ENCODE assay signal across 22 cellular contexts in the genomic region with DNA sequence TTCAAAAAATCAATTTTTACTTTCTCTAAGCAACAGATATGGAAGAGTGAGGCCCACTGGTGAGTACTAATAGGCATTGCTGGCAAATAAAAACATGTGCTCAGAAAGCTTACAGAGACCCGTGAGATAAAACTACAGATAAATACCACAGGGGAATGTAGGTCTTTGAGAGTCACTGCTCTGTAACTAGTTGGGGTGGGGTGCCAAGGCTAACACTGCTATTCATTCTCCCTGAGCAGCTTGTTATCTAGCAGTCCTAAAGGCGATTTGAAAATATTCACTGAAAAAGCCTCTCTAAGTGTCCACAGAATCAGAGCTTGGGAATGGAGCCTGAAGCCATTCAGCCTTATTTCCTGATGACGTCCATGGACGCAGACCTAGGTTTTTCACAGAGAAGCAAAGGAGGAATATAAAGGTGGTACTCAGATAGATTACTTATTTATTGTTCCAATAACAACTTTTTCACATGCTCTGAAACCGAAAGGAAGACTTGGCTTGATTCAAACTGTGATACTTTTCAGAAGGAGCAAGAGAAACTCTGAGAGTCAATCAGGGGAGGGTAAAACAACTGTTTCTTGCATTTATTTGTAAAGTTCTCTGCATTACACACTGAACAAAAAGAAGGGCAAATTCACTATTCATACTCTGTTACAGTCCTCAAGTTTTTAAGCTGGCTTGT.
DNase-seq lines count a peak whose midpoint lies in the region; ATAC-seq, FAIRE-seq and TF ChIP-seq lines count a peak whose summit lies in the region.
"Had no signal": no experiment of that assay in that cellular context is flagged by ENCODE, and none has a peak within 500 bp of the region (broad histone marks: within the 10 kb centered on the region; RNA-seq: fewer than 3 reads in every experiment).

No MANE protein-coding gene starts in this region.

- no peaks in the 10 kb centered on the region for H3K9me1 ChIP-seq in endothelial cell of umbilical vein (replicated peaks; ENCODE audit: control insufficient read depth, extremely low read depth, insufficient read depth, low read length)

- TF ChIP-seq CTCF in OCI-LY3 (IDR thresholded peaks at IDR 0.05; ENCODE audit: low read depth, low read length) (no peak), endothelial cell of umbilical vein (IDR thresholded peaks at IDR 0.05; ENCODE audit: extremely low read depth in 1 of 2, insufficient read depth in 1 of 2, low read depth in 1 of 2, low read length in 2 of 2) (no peak), upper lobe of right lung (IDR thresholded peaks at IDR 0.05) (no peak)

- H3K4me2 ChIP-seq in OCI-LY3 (ENCODE audit: low read length), result peak overlapping the region; percentile 45
- H3K4me2 ChIP-seq in endothelial cell of umbilical vein (ENCODE audit: insufficient read depth, low read length), result no peak overlapping the region
- H3K4me2 ChIP-seq: A549; BLaER1 treated with 17β-estradiol and CSF1 and Interleukin-3, amounts not matched to agents 10 nM and 100 nM had no signal

- CTCF ChIA-PET in endothelial cell of umbilical vein (lab: Charles Lee), result interaction anchor here (1.0 to 2.0 kb wide), 4 partner anchors 12 to 484 kb away, joined by 3 to 5 read pairs (median 5); no protein-coding TSS in a partner anchor

- H3K4me3 ChIP-seq in OCI-LY3 (ENCODE audit: low read length), result no peak overlapping the region
- H3K4me3 ChIP-seq in endothelial cell of umbilical vein (replicated peaks in 1 of 3; ENCODE audit: insufficient read depth in 1 of 3, low read depth in 1 of 3, low read length in 3 of 3), result no peak overlapping the region
- no peak overlapping the region for H3K4me3 ChIP-seq in upper lobe of right lung
- H3K4me3 ChIP-seq: A549; BLaER1 treated with 17β-estradiol and CSF1 and Interleukin-3, amounts not matched to agents 10 nM and 100 nM; SJCRH30 had no signal

- H3K27me3 ChIP-seq in OCI-LY3 (ENCODE audit: low read depth, low read length), result no peaks in the 10 kb centered on the region
- H3K27me3 ChIP-seq in endothelial cell of umbilical vein (ENCODE audit: control insufficient read depth in 2 of 2, insufficient read depth in 2 of 2, low read length in 2 of 2), result no peaks in the 10 kb centered on the region
- no peaks in the 10 kb centered on the region for H3K27me3 ChIP-seq in upper lobe of right lung
- H3K27me3 ChIP-seq: BLaER1 treated with 17β-estradiol and CSF1 and Interleukin-3, amounts not matched to agents 10 nM and 100 nM; SJCRH30 had no signal

- no peaks in the 10 kb centered on the region for H3K79me2 ChIP-seq in OCI-LY3 (ENCODE audit: low read length)
- H3K79me2 ChIP-seq in endothelial cell of umbilical vein (ENCODE audit: control insufficient read depth, insufficient read depth, low read length), result no peaks in the 10 kb centered on the region

- H3K9me3 ChIP-seq in OCI-LY3 (ENCODE audit: insufficient read depth, low read length) (no peaks in the 10 kb centered on the region), endothelial cell of umbilical vein (replicated peaks; ENCODE audit: control insufficient read depth, insufficient read depth, low read length) (no peaks in the 10 kb centered on the region), upper lobe of right lung (no peaks in the 10 kb centered on the region)
- H3K9me3 ChIP-seq: A549; BLaER1 treated with 17β-estradiol and CSF1 and Interleukin-3, amounts not matched to agents 10 nM and 100 nM; SJCRH30 had no signal

- H3K27ac ChIP-seq in OCI-LY3 (ENCODE audit: low read length), result no peak overlapping the region
- H3K27ac ChIP-seq in endothelial cell of umbilical vein (ENCODE audit: insufficient read depth, low read depth, low read length), result no peak overlapping the region
- H3K27ac ChIP-seq in upper lobe of right lung, result no peak overlapping the region
- H3K27ac ChIP-seq: A549; BLaER1 treated with 17β-estradiol and CSF1 and Interleukin-3, amounts not matched to agents 10 nM and 100 nM; SJCRH30 had no signal

- POLR2A ChIA-PET in endothelial cell of umbilical vein (lab: Charles Lee), result no interaction called here

- dilution Hi-C loops in endothelial cell of umbilical vein (cut with MboI; ENCODE audit: extremely low pct_ligation_motif_present, low sequenced_read_pairs), result no loop called here

- no peaks in the 10 kb centered on the region for H3K4me1 Mint-ChIP-seq in activated CD4-positive, alpha-beta T cell treated with anti-CD3 and anti-CD28 coated beads, Interleukin-2, amount 10 ng/mL, durations not matched to agents 24 days and 14 days
- H3K4me1 Mint-ChIP-seq: CD8-positive, alpha-beta memory T cell had no signal

- peak overlapping the region; percentile 83 for H2AFZ ChIP-seq in OCI-LY3 (ENCODE audit: low read depth, low read length)
- no peak overlapping the region for H2AFZ ChIP-seq in endothelial cell of umbilical vein (ENCODE audit: low read depth, low read length)

- no peaks in the 10 kb centered on the region for H3K9me3 Mint-ChIP-seq in activated CD4-positive, alpha-beta T cell treated with anti-CD3 and anti-CD28 coated beads, Interleukin-2, amount 10 ng/mL, durations not matched to agents 24 days and 14 days

- no peak overlapping the region for H3K27ac Mint-ChIP-seq in activated CD4-positive, alpha-beta T cell treated with anti-CD3 and anti-CD28 coated beads, Interleukin-2, amount 10 ng/mL, durations not matched to agents 24 days and 14 days
- H3K27ac Mint-ChIP-seq: CD8-positive, alpha-beta memory T cell had no signal

- peaks cover 13% of the 10 kb centered on the region for H3K4me1 ChIP-seq in OCI-LY3 (ENCODE audit: low read length)
- H3K4me1 ChIP-seq in endothelial cell of umbilical vein (ENCODE audit: control insufficient read depth, extremely low read depth, insufficient read depth, low read length), result no peaks in the 10 kb centered on the region
- no peaks in the 10 kb centered on the region for H3K4me1 ChIP-seq in upper lobe of right lung
- H3K4me1 ChIP-seq: A549, SJCRH30 had no signal

- DNase-seq in endothelial cell of umbilical vein (ENCODE audit: low read depth, low spot score) (no peak), upper lobe of right lung (no peak), NCI-H2081 (lab: John Stamatoyannopoulos, UW) (no peak), T-helper 1 cell (no peak)
- DNase-seq in activated CD4-positive, alpha-beta T cell treated with anti-CD3 and anti-CD28 coated beads, Interleukin-2, amount 10 ng/mL, durations not matched to agents 24 days and 14 days, result no peak
- DNase-seq: CD8-positive, alpha-beta memory T cell; DMS79 treated with DMSO at 0.1 percent for 48 hours; IMR-90; Kasumi-1; NCI-H187; NCI-H2171; NCI-H748 treated with DMSO at 0.1 percent for 48 hours; PC-3; SJCRH30 had no signal

- H3K4me3 Mint-ChIP-seq in activated CD4-positive, alpha-beta T cell treated with anti-CD3 and anti-CD28 coated beads, Interleukin-2, amount 10 ng/mL, durations not matched to agents 24 days and 14 days, result no peak overlapping the region
- H3K4me3 Mint-ChIP-seq: CD8-positive, alpha-beta memory T cell had no signal

- intact Hi-C loops in endothelial cell of umbilical vein (cut with micrococcal nuclease), result no loop called here
- intact Hi-C loops in upper lobe of right lung (cut with DNase I), result no loop called here
- intact Hi-C loops in activated CD4-positive, alpha-beta T cell treated with anti-CD3 and anti-CD28 coated beads, Interleukin-2, amount 10 ng/mL, durations not matched to agents 24 days and 14 days (cut with micrococcal nuclease), result no loop called here

- H3K9ac ChIP-seq in OCI-LY3 (ENCODE audit: low read length) (no peak overlapping the region), endothelial cell of umbilical vein (replicated peaks; ENCODE audit: extremely low read depth, insufficient read depth, low read length) (no peak overlapping the region)
- H3K9ac ChIP-seq: BLaER1 treated with 17β-estradiol and CSF1 and Interleukin-3, amounts not matched to agents 10 nM and 100 nM had no signal

- H3K27me3 Mint-ChIP-seq in activated CD4-positive, alpha-beta T cell treated with anti-CD3 and anti-CD28 coated beads, Interleukin-2, amount 10 ng/mL, durations not matched to agents 24 days and 14 days, result peaks cover 3% of the 10 kb centered on the region

- FAIRE-seq in endothelial cell of umbilical vein (lab: Jason Lieb, UNC), result peak; percentile 68
- FAIRE-seq: A549, G401.6, GM12891, H1 had no signal

- H3K36me3 ChIP-seq in OCI-LY3 (replicated peaks; ENCODE audit: low read depth, low read length) (no peaks in the 10 kb centered on the region), endothelial cell of umbilical vein (ENCODE audit: control insufficient read depth in 2 of 2, extremely low read depth in 1 of 2, insufficient read depth in 2 of 2, low read length in 2 of 2) (no peaks in the 10 kb centered on the region), upper lobe of right lung (no peaks in the 10 kb centered on the region)
- H3K36me3 ChIP-seq: BLaER1 treated with 17β-estradiol and CSF1 and Interleukin-3, amounts not matched to agents 10 nM and 100 nM; SJCRH30 had no signal

- TF ChIP-seq POLR2A in endothelial cell of umbilical vein (IDR thresholded peaks at IDR 0.05; ENCODE audit: low read depth, low read length), result no peak

- no TSS peak for BruUV-seq in endothelial cell of umbilical vein (replicated peaks; lab: Mats Ljungman, UMichigan)

- ATAC-seq in GM18502 (IDR thresholded peaks at IDR 0.05; ENCODE audit: poor library complexity, unreplicated experiment) (peak; percentile 59), HG02938 (IDR thresholded peaks at IDR 0.05; ENCODE audit: unreplicated experiment) (peak; percentile 77), upper lobe of right lung (no peak)
- ATAC-seq: A549, PC-3 had no signal

- no peaks in the 10 kb centered on the region for H3K36me3 Mint-ChIP-seq in activated CD4-positive, alpha-beta T cell treated with anti-CD3 and anti-CD28 coated beads, Interleukin-2, amount 10 ng/mL, durations not matched to agents 24 days and 14 days (ENCODE audit: low read depth)
- H3K36me3 Mint-ChIP-seq: CD8-positive, alpha-beta memory T cell had no signal

- H4K20me1 ChIP-seq in OCI-LY3 (ENCODE audit: insufficient read depth, low read length) (no peaks in the 10 kb centered on the region), endothelial cell of umbilical vein (replicated peaks; ENCODE audit: control insufficient read depth, extremely low read depth, insufficient read depth, low read length) (no peaks in the 10 kb centered on the region)
- H4K20me1 ChIP-seq: BLaER1 treated with 17β-estradiol and CSF1 and Interleukin-3, amounts not matched to agents 10 nM and 100 nM had no signal

TF ChIP-seq in endothelial cell of umbilical vein, 7 proteins besides CTCF, POLR2A, EP300 and RAD21:
- TF ChIP-seq FOS (IDR thresholded peaks at IDR 0.05; ENCODE audit: borderline replicate concordance, insufficient read depth, low read length) (no peak), JUN (IDR thresholded peaks at IDR 0.05; ENCODE audit: borderline replicate concordance, insufficient read depth, insufficient read length, low read depth) (no peak)
- TF ChIP-seq, protein P1, sequence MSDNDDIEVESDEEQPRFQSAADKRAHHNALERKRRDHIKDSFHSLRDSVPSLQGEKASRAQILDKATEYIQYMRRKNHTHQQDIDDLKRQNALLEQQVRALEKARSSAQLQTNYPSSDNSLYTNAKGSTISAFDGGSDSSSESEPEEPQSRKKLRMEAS (IDR thresholded peaks at IDR 0.05; ENCODE audit: insufficient read depth, insufficient read length), result no peak
TF ChIP-seq in endothelial cell of umbilical vein: peak in this region for 0.
